27 cellular contexts compared by ENCODE assay signal in the genomic region with DNA sequence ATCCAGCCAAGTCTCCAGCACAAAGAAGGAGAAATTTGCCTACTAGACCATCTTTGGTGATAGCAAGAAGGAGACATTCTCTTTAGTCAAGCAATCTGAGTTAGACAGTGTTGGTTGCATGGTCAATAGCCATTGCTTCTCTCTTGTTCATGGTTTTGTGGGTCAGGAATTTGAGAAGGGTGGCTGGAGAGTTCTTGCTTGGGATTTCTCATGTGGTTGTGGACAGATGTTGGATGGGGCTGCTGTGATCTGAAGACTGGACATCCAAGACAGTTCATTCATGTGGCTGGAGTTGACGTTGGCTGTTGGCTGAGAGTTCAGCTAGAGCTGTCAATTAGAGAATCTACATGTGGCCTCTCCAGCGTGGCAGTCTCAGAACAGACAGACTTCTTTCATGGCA.
"Had no signal": no experiment of that assay in that cellular context is flagged by ENCODE, and none has a peak within 500 bp of the region (broad histone marks: within the 10 kb centered on the region; RNA-seq: fewer than 3 reads in every experiment).

No MANE protein-coding gene starts in this region.

- H3K9ac ChIP-seq: neural progenitor cell had no signal

- H3K27ac Mint-ChIP-seq: activated naive CD8-positive, alpha-beta T cell treated with anti-CD3 and anti-CD28 coated beads for 36 hours; brain; memory B cell; natural killer cell; neural progenitor cell; T-helper 2 cell treated with Interferon-gamma antibody and Interleukin-4, amounts not matched to agents 5 μg/mL and 100 μg/mL, for 36 hours had no signal

- H3K27me3 ChIP-seq: adrenal gland, gastroesophageal sphincter, hepatocyte, neural progenitor cell, testis, transverse colon had no signal

- H3K4me1 ChIP-seq: adrenal gland, neural progenitor cell had no signal

- H3K9me3 Mint-ChIP-seq: activated naive CD8-positive, alpha-beta T cell treated with anti-CD3 and anti-CD28 coated beads for 36 hours; brain; memory B cell; natural killer cell; neural progenitor cell had no signal

- H3K9me3 ChIP-seq: adrenal gland, gastroesophageal sphincter, testis, transverse colon had no signal

- FAIRE-seq: kidney had no signal

- H3K79me2 ChIP-seq: hepatocyte had no signal

- H3K4me2 ChIP-seq: hepatocyte, neural progenitor cell had no signal

- H3K27ac ChIP-seq: adrenal gland, gastroesophageal sphincter, hepatocyte, neural progenitor cell, testis, transverse colon had no signal

- ATAC-seq: gastroesophageal sphincter; natural killer cell; right cardiac atrium; stimulated activated naive CD8-positive, alpha-beta T cell treated with anti-CD3 and anti-CD28 coated beads, Interleukin-15, Interleukin-2, amounts not matched to agents 100 U/mL and 50 U/mL, for 24 hours had no signal

- DNase-seq: activated CD4-positive, alpha-beta T cell treated with anti-CD3 and anti-CD28 coated beads for 4 hours; activated CD4-positive, alpha-beta T cell treated with anti-CD3 and anti-CD28 coated beads, Interleukin-2, amount 50 U/mL, for 48 hours; activated CD8-positive, alpha-beta memory T cell treated with anti-CD3 and anti-CD28 coated beads for 24 hours; activated effector memory CD4-positive, alpha-beta T cell treated with Interleukin-2 at 50 U/mL for 16 hours; activated naive CD4-positive, alpha-beta T cell treated with Interleukin-2 at 50 U/mL for 16 hours; activated naive CD8-positive, alpha-beta T cell treated with anti-CD3 and anti-CD28 coated beads for 36 hours; adrenal gland; aorta; caudate nucleus; kidney; left colon; midbrain; natural killer cell; occipital lobe; posterior cingulate gyrus; right cardiac atrium; stimulated activated CD4-positive, alpha-beta T cell treated with anti-CD3 and anti-CD28 coated beads, Interleukin-2, amount 100 ng/mL, for 48 hours; stimulated activated naive CD8-positive, alpha-beta T cell treated with anti-CD3 and anti-CD28 coated beads, Interleukin-15, Interleukin-2, amounts not matched to agents 100 U/mL and 50 U/mL, for 24 hours; T-helper 1 cell; testis; transverse colon had no signal

- H2AFZ ChIP-seq: hepatocyte, neural progenitor cell had no signal

- H3K36me3 ChIP-seq: adrenal gland, gastroesophageal sphincter, neural progenitor cell, transverse colon had no signal

- H3K4me1 Mint-ChIP-seq: memory B cell, natural killer cell, neural progenitor cell had no signal

- H3K36me3 Mint-ChIP-seq: activated naive CD8-positive, alpha-beta T cell treated with anti-CD3 and anti-CD28 coated beads for 36 hours; brain; memory B cell; natural killer cell; neural progenitor cell had no signal

- H3K4me3 Mint-ChIP-seq: activated naive CD8-positive, alpha-beta T cell treated with anti-CD3 and anti-CD28 coated beads for 36 hours; brain; memory B cell; natural killer cell; neural progenitor cell; T-helper 2 cell treated with Interferon-gamma antibody and Interleukin-4, amounts not matched to agents 5 μg/mL and 100 μg/mL, for 36 hours had no signal

- H3K4me3 ChIP-seq: adrenal gland, gastroesophageal sphincter, hepatocyte, neural progenitor cell, testis, transverse colon had no signal
